In genomic region chr12:83826112-83826511, GRCh38 we compare ENCODE assay signal across 8 cellular contexts.
A peak's percentile ranks its signal among the peaks of the same experiment; 100 is the strongest.
DNase-seq lines count a peak whose midpoint lies in the region; ATAC-seq and TF ChIP-seq lines count a peak whose summit lies in the region.

No MANE protein-coding gene starts in this region.

- no peak overlapping the region for H3K27ac ChIP-seq in PC-9
- H3K27ac ChIP-seq in esophagus squamous epithelium = no peak overlapping the region
- H3K27ac ChIP-seq in smooth muscle cell (ENCODE audit: low read depth) = no peak overlapping the region

- H3K4me1 ChIP-seq in Caco-2 (no peaks in the 10 kb centered on the region), PC-9 (replicated peaks; ENCODE audit: insufficient read depth) (no peaks in the 10 kb centered on the region), esophagus squamous epithelium (no peaks in the 10 kb centered on the region), smooth muscle cell (ENCODE audit: low read depth) (no peaks in the 10 kb centered on the region)

- H4K20me1 ChIP-seq in PC-9 (ENCODE audit: insufficient read depth) (no peaks in the 10 kb centered on the region), smooth muscle cell (ENCODE audit: low read depth) (no peaks in the 10 kb centered on the region)

- intact Hi-C loops in Caco-2 (cut with micrococcal nuclease; ENCODE audit: unreplicated experiment) (loop anchor here (5.0 to 10.0 kb wide), 2 partner anchors 676 to 1301 kb away; no protein-coding TSS in a partner anchor), PC-9 (cut with micrococcal nuclease; ENCODE audit: unreplicated experiment) (loop anchor here (10.0 kb wide), 2 partner anchors 679 to 789 kb away; no protein-coding TSS in a partner anchor), esophagus squamous epithelium (cut with DNase I) (no loop called here)

- H3K27me3 ChIP-seq in Caco-2 (replicated peaks; ENCODE audit: control insufficient read depth, insufficient read depth, low read length) (no peaks in the 10 kb centered on the region), PC-9 (ENCODE audit: insufficient read depth, low read depth) (no peaks in the 10 kb centered on the region), esophagus squamous epithelium (no peaks in the 10 kb centered on the region), smooth muscle cell (ENCODE audit: low read depth) (no peaks in the 10 kb centered on the region)

- H3K4me1 Mint-ChIP-seq in Caco-2 (ENCODE audit: low read depth, unreplicated experiment) = no peaks in the 10 kb centered on the region

- H3K27ac Mint-ChIP-seq in Caco-2 (ENCODE audit: unreplicated experiment) = no peak overlapping the region

- no peak overlapping the region for H3K4me3 Mint-ChIP-seq in Caco-2 (ENCODE audit: unreplicated experiment)

- ATAC-seq in GM18519 (IDR thresholded peaks at IDR 0.05; ENCODE audit: low FRiP score, unreplicated experiment) = peak; percentile 70
- ATAC-seq in HG02943 (IDR thresholded peaks at IDR 0.05; ENCODE audit: low read depth, unreplicated experiment) = peak; percentile 66

- TF ChIP-seq CTCF in Caco-2 (IDR thresholded peaks at IDR 0.05; ENCODE audit: insufficient read depth in 1 of 2, low read depth in 1 of 2, low read length in 1 of 2, severe bottlenecking in 1 of 2, unreplicated experiment in 1 of 2) (peak; percentile 21 to 36), PC-9 (conservative IDR thresholded peaks at IDR 0.05) (peak; percentile 69), esophagus squamous epithelium (IDR thresholded peaks at IDR 0.05) (peak in 5 of 6 experiments; percentile 16 to 65 (median 34)), smooth muscle cell (IDR thresholded peaks at IDR 0.05; ENCODE audit: borderline replicate concordance, insufficient read depth, poor library complexity, severe bottlenecking) (peak; percentile 57)

- TF ChIP-seq POLR2A in esophagus squamous epithelium (IDR thresholded peaks at IDR 0.05) = no peak

- BruUV-seq in Caco-2 (replicated peaks; lab: Mats Ljungman, UMichigan) = no TSS peak
- no TSS peak for BruUV-seq in PC-9 (replicated peaks; lab: Mats Ljungman, UMichigan)

- DNase-seq in Caco-2 = peak; percentile 31 to 39
- DNase-seq in PC-9 = peak in 1 of 2 experiments; percentile 26
- DNase-seq in esophagus squamous epithelium (lab: John Stamatoyannopoulos, UW) = no peak
- DNase-seq in smooth muscle cell (lab: John Stamatoyannopoulos, UW; ENCODE audit: unreplicated experiment) = no peak
- DNase-seq in NCI-H345 treated with DMSO at 0.1 percent for 48 hours (lab: John Stamatoyannopoulos, UW; ENCODE audit: unreplicated experiment) = no peak
- no peak for DNase-seq in NCI-H526 treated with DMSO at 0.1 percent for 48 hours (lab: John Stamatoyannopoulos, UW)

- H3F3A ChIP-seq in PC-9 (ENCODE audit: insufficient read depth, low read depth) (no peaks in the 10 kb centered on the region), smooth muscle cell (ENCODE audit: low read depth) (no peaks in the 10 kb centered on the region)

- CTCF ChIA-PET in Caco-2 (lab: Charles Lee) = interaction anchor here (0.6 kb wide), 1 partner anchor 33 kb away, joined by 7 read pairs; no protein-coding TSS in a partner anchor
- CTCF ChIA-PET in PC-9 (lab: Charles Lee) = interaction anchor here (1.0 kb wide), 1 partner anchor 1141 kb away, joined by 3 read pairs; no protein-coding TSS in a partner anchor

- no peak overlapping the region for H3K9ac ChIP-seq in smooth muscle cell (ENCODE audit: low read depth)

- H3K79me2 ChIP-seq in PC-9 (ENCODE audit: low read depth) (no peaks in the 10 kb centered on the region), smooth muscle cell (ENCODE audit: low read depth) (no peaks in the 10 kb centered on the region)

- no peaks in the 10 kb centered on the region for H3K36me3 Mint-ChIP-seq in Caco-2 (ENCODE audit: insufficient read depth, unreplicated experiment)

- no peak overlapping the region for H3K4me2 ChIP-seq in PC-9
- no peak overlapping the region for H3K4me2 ChIP-seq in smooth muscle cell

- H3K9me3 ChIP-seq in Caco-2 (no peaks in the 10 kb centered on the region), PC-9 (ENCODE audit: insufficient read depth, low read depth) (no peaks in the 10 kb centered on the region), esophagus squamous epithelium (no peaks in the 10 kb centered on the region), smooth muscle cell (replicated peaks; ENCODE audit: low read depth) (no peaks in the 10 kb centered on the region)

- POLR2A ChIA-PET in Caco-2 (lab: Charles Lee) (no interaction called here), PC-9 (lab: Charles Lee; ENCODE audit: unreplicated experiment) (no interaction called here)

- H3K9me3 Mint-ChIP-seq in Caco-2 (ENCODE audit: unreplicated experiment) = no peaks in the 10 kb centered on the region

- H3K36me3 ChIP-seq in Caco-2 (ENCODE audit: control insufficient read depth, insufficient read depth, low read length) (no peaks in the 10 kb centered on the region), PC-9 (ENCODE audit: low read depth) (no peaks in the 10 kb centered on the region), esophagus squamous epithelium (no peaks in the 10 kb centered on the region), smooth muscle cell (ENCODE audit: low read depth) (no peaks in the 10 kb centered on the region)

- H2AFZ ChIP-seq in PC-9 (no peak overlapping the region), smooth muscle cell (ENCODE audit: low read depth) (no peak overlapping the region)

- H3K4me3 ChIP-seq in Caco-2 (ENCODE audit: low read depth, low read length) = no peak overlapping the region
- H3K4me3 ChIP-seq in PC-9 = no peak overlapping the region
- H3K4me3 ChIP-seq in esophagus squamous epithelium = no peak overlapping the region
- H3K4me3 ChIP-seq in smooth muscle cell = no peak overlapping the region

- no peaks in the 10 kb centered on the region for H3K27me3 Mint-ChIP-seq in Caco-2 (ENCODE audit: insufficient read depth, unreplicated experiment)

- no peaks in the 10 kb centered on the region for H3K9me2 ChIP-seq in PC-9 (ENCODE audit: insufficient read depth)

Comparison
In these comparisons a context has a peak if more than half of its experiments do, and no peak if none do; other contexts are left out.
1. DNase-seq: peak in Caco-2 (2 of 2); none in esophagus squamous epithelium (single experiment), smooth muscle cell (single experiment), NCI-H345 treated with DMSO at 0.1 percent for 48 hours (single experiment) and NCI-H526 treated with DMSO at 0.1 percent for 48 hours (single experiment).
2. Peak in every context shown above with its lines, with median percentiles within 50 percentile points of each other: CTCF ChIP-seq.